ENCODE assay signal across 9 cellular contexts in genomic region chr10:13340626-13341370, GRCh38. TPM values are rescaled to one million over a fixed set of nuclear protein-coding genes. Genes with fewer than 3 reads are reported as not detected.
A peak's percentile ranks its signal among the peaks of the same experiment; 100 is the strongest.
DNase-seq lines count a peak whose midpoint lies in the region; ATAC-seq and TF ChIP-seq lines count a peak whose summit lies in the region.
"Had no signal": no experiment of that assay in that cellular context is flagged by ENCODE, and none has a peak within 500 bp of the region (broad histone marks: within the 10 kb centered on the region; RNA-seq: fewer than 3 reads in every experiment).

No MANE protein-coding gene starts in this region.

- WGBS in spleen, 5 donors = 67 to 80% (median 75%) methylated on average over 12 of the region's 12 CpGs

- ATAC-seq in GM19455 (IDR thresholded peaks at IDR 0.05; ENCODE audit: unreplicated experiment) (peak; percentile 84), HG03354 (IDR thresholded peaks at IDR 0.05; ENCODE audit: poor library complexity, severe bottlenecking, unreplicated experiment) (peak; percentile 96)
- ATAC-seq: HCT116 had no signal

- TF ChIP-seq CTCF in GM10266 (IDR thresholded peaks at IDR 0.05; ENCODE audit: control insufficient read depth, insufficient read depth, low read depth, missing control alignments) (no peak), spleen (IDR thresholded peaks at IDR 0.05 in 8 of 11, conservative IDR thresholded peaks at IDR 0.05 in 3 of 11) (no peak)

- intact Hi-C loops in spleen (cut with DNase I; ENCODE audit: low total_unique reads) = no loop called here

- peak overlapping the region in 1 of 8 donors; percentile 27 for H3K4me3 ChIP-seq in spleen

- H3K36me3 ChIP-seq in spleen = peaks cover 0 to 74% (median 5%) of the 10 kb centered on the region in 6 donors

- peak; percentile 59 for DNase-seq in GM10266 (ENCODE audit: extremely low spot score)
- peak; percentile 12 for DNase-seq in central memory CD4-positive, alpha-beta T cell
- no peak for DNase-seq in LoVo (ENCODE audit: low spot score)
- DNase-seq in Ammon's horn (ENCODE audit: low spot score) = no peak
- DNase-seq in NCI-H2081 treated with DMSO at 0.1 percent for 48 hours (lab: John Stamatoyannopoulos, UW) = no peak
- no peak for DNase-seq in spleen

- H3K4me1 ChIP-seq in spleen = peaks cover 3 to 67% (median 21%) of the 10 kb centered on the region in 6 donors

- H3K27ac ChIP-seq in spleen = peak overlapping the region in 3 of 8 donors; percentile 31 to 37 (median 32)

- TF ChIP-seq POLR2A in spleen (IDR thresholded peaks at IDR 0.05) = no peak

- no peaks in the 10 kb centered on the region for H3K27me3 ChIP-seq in spleen (replicated peaks in 1 of 7)

- no peaks in the 10 kb centered on the region for H3K9me3 ChIP-seq in spleen

RNA-seq across cellular contexts. Expression of gene SEPHS1, which starts 7.3 kb away (rescaled TPM):
- total RNA-seq in spleen = 10 to 100 TPM; 25.2 to 44.0 (median 31.4) TPM
- polyA plus RNA-seq in spleen = 10 to 100 TPM; 15.4 to 23.5 (median 19.0) TPM

RNA-seq across cellular contexts. Expression of gene PHYH, which starts 40.9 kb away (rescaled TPM):
- 10 to 100 TPM in 6 of 7 donors, 1 to 10 TPM in 1; 9.8 to 30.5 (median 14.7) TPM for total RNA-seq in spleen
- polyA plus RNA-seq in spleen = 10 to 100 TPM; 10.6 to 22.4 (median 12.5) TPM

Comparison
In these comparisons a context has a peak if more than half of its experiments do, and no peak if none do; other contexts are left out.
1. DNase-seq: peak in GM10266 (single experiment) and central memory CD4-positive, alpha-beta T cell (single experiment); none in LoVo (single experiment), Ammon's horn (single experiment), NCI-H2081 treated with DMSO at 0.1 percent for 48 hours (single experiment) and spleen (single experiment).